27 cellular contexts compared by ENCODE assay signal in the genomic region with DNA sequence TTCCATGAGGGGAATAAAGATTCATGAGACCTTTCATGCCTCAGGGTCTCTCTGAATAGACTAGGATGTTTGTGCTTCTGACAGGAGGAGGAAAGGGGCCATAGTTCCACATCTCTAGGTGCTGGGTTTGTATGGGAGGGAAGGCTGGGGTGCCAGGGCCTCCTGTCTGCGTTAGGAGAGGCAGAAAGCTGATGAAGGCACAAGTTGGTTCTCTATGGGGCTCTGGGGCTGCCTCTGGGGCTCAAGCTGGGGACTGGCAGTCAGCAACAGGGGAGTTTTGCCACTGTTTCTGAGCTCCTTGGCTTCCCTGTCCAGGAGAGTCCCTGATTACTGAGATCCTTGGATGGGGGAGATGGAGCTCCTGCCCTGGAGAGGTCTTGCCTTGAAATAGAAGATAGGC. TPM values are rescaled to one million over a fixed set of nuclear protein-coding genes. Genes with fewer than 3 reads are reported as not detected.
"Had no signal": no experiment of that assay in that cellular context is flagged by ENCODE, and none has a peak within 500 bp of the region (broad histone marks: within the 10 kb centered on the region; RNA-seq: fewer than 3 reads in every experiment).

No MANE protein-coding gene starts in this region.

- H3K9ac ChIP-seq: SK-N-SH had no signal

- H3K9me3 Mint-ChIP-seq: activated CD4-positive, alpha-beta memory T cell treated with anti-CD3 and anti-CD28 coated beads for 36 hours; activated CD4-positive, alpha-beta T cell treated with anti-CD3 and anti-CD28 coated beads, Interleukin-2, amount 10 ng/mL, durations not matched to agents 7 days and 5 days; activated naive CD4-positive, alpha-beta T cell treated with anti-CD3 and anti-CD28 coated beads for 36 hours; activated T-cell treated with anti-CD3 and anti-CD28 coated beads, Interleukin-2, amount 50 U/mL, for 4 hours; brain had no signal

- H3K4me3 Mint-ChIP-seq: activated CD4-positive, alpha-beta memory T cell treated with anti-CD3 and anti-CD28 coated beads for 36 hours; activated CD4-positive, alpha-beta T cell treated with anti-CD3 and anti-CD28 coated beads, Interleukin-2, amount 10 ng/mL, durations not matched to agents 7 days and 5 days; activated naive CD4-positive, alpha-beta T cell treated with anti-CD3 and anti-CD28 coated beads for 36 hours; activated naive CD8-positive, alpha-beta T cell; activated T-cell treated with anti-CD3 and anti-CD28 coated beads, Interleukin-2, amount 50 U/mL, for 4 hours; brain had no signal

- DNase-seq: activated CD4-positive, alpha-beta memory T cell treated with anti-CD3 and anti-CD28 coated beads for 36 hours; activated CD4-positive, alpha-beta T cell treated with anti-CD3 and anti-CD28 coated beads, Interleukin-2, amount 10 ng/mL, durations not matched to agents 7 days and 5 days; activated CD4-positive, CD25-positive, alpha-beta regulatory T cell; activated CD8-positive, alpha-beta memory T cell treated with anti-CD3 and anti-CD28 coated beads for 24 hours; activated effector memory CD4-positive, alpha-beta T cell treated with anti-CD3 and anti-CD28 coated beads, Interleukin-2, amount 50 U/mL, for 16 hours; activated naive CD4-positive, alpha-beta T cell treated with anti-CD3 and anti-CD28 coated beads for 36 hours; activated T-cell treated with anti-CD3 and anti-CD28 coated beads, Interleukin-2, amount 50 U/mL, for 4 hours; amygdala; KG1; NCI-H1048; NCI-H1930; NCI-H2171; NCI-H226; NCI-H526; NCI-H82; NK-92 treated with Interleukin-12 subunit alpha and Interleukin-12 subunit beta, amount 100 ng/mL, for 24 hours; OCI-M1; RPMI8226; SK-N-SH; T-helper 1 cell had no signal

- ATAC-seq: activated T-cell treated with anti-CD3 and anti-CD28 coated beads, Interleukin-2, amount 50 U/mL, for 4 hours; Panc1; Right ventricle myocardium inferior had no signal

- H3K9me3 ChIP-seq: SK-N-SH had no signal

- H3K27ac Mint-ChIP-seq: activated CD4-positive, alpha-beta memory T cell treated with anti-CD3 and anti-CD28 coated beads for 36 hours; activated CD4-positive, alpha-beta T cell treated with anti-CD3 and anti-CD28 coated beads, Interleukin-2, amount 10 ng/mL, durations not matched to agents 7 days and 5 days; activated naive CD4-positive, alpha-beta T cell treated with anti-CD3 and anti-CD28 coated beads for 36 hours; activated naive CD8-positive, alpha-beta T cell; brain had no signal

- H3K27ac ChIP-seq: VCaP had no signal

- H3K36me3 Mint-ChIP-seq: activated CD4-positive, alpha-beta memory T cell treated with anti-CD3 and anti-CD28 coated beads for 36 hours; activated naive CD8-positive, alpha-beta T cell; brain had no signal

RNA-seq across cellular contexts. Expression of gene KCNE3, which starts 4.1 kb away (rescaled TPM):
- total RNA-seq: activated CD4-positive, alpha-beta memory T cell treated with anti-CD3 and anti-CD28 coated beads for 36 hours; activated CD4-positive, alpha-beta T cell treated with anti-CD3 and anti-CD28 coated beads, Interleukin-2, amount 10 ng/mL, durations not matched to agents 7 days and 5 days; activated naive CD4-positive, alpha-beta T cell treated with anti-CD3 and anti-CD28 coated beads for 36 hours; activated T-cell treated with anti-CD3 and anti-CD28 coated beads, Interleukin-2, amount 50 U/mL, for 4 hours; NCI-H460; T-helper 2 cell treated with Interferon-gamma antibody and Interleukin-4, amounts not matched to agents 100 ng/mL and 5 ng/mL, for 36 hours had no signal
- polyA plus RNA-seq: SK-N-SH had no signal
